Comparison of ENCODE assay signal across 1 cellular context in the genomic region with DNA sequence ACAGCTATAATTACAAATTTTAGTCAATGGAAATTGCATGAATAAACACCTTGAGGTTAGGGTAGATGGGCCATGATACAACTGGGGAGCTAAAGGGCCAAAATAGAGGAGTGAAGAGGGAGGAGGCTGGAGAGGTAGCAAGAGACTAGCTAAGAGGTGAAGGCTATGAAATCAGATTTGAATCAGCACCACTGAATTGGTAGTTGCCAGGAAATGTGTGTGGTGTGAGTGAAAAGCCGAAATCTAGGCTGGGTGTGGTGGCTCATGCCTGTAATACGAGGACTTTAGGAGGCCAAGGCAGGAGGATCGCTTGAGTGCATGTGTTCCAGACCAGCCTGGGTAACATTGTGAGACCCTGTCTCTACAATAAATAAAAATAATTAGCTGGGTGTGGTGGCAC.
TF ChIP-seq lines count a peak whose summit lies in the region.

No MANE protein-coding gene starts in this region.

TF ChIP-seq in GM12878, 131 proteins besides CTCF, POLR2A, EP300 and RAD21:
- TF ChIP-seq RAD51 (IDR thresholded peaks at IDR 0.05): no peak
